ENCODE assay signal across 1 cellular context in the genomic region with DNA sequence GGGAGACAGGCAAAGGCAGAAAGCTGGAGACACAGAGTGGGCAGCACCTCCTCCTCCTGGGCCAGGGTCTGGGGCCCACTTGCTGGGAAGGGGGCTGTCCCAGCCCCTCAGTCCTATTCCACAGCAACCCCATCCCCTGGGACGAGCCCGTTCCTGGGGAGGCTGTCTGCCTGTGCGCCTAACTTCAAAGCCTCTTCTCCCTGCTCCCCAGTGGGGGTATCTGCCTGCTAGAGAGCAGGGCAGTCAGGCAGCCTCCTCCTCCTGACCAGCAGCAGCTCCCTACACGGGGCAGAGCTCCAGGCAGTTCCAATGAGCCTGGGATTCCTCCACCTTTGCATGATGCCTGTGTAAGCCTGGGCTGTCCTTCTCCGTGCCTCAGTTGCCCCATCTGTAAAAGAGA.
TF ChIP-seq lines count a peak whose summit lies in the region.

No MANE protein-coding gene starts in this region.

TF ChIP-seq in K562, 482 proteins besides CTCF, POLR2A, EP300 and RAD21:
- peak; percentile 10 for TF ChIP-seq RBBP5 (IDR thresholded peaks at IDR 0.05; ENCODE audit: borderline replicate concordance, insufficient read depth, low read length, poor library complexity, severe bottlenecking)
- no peak for TF ChIP-seq SETDB1 (IDR thresholded peaks at IDR 0.05; ENCODE audit: low read length)
